ENCODE assay signal across 1 cellular context in the genomic region with DNA sequence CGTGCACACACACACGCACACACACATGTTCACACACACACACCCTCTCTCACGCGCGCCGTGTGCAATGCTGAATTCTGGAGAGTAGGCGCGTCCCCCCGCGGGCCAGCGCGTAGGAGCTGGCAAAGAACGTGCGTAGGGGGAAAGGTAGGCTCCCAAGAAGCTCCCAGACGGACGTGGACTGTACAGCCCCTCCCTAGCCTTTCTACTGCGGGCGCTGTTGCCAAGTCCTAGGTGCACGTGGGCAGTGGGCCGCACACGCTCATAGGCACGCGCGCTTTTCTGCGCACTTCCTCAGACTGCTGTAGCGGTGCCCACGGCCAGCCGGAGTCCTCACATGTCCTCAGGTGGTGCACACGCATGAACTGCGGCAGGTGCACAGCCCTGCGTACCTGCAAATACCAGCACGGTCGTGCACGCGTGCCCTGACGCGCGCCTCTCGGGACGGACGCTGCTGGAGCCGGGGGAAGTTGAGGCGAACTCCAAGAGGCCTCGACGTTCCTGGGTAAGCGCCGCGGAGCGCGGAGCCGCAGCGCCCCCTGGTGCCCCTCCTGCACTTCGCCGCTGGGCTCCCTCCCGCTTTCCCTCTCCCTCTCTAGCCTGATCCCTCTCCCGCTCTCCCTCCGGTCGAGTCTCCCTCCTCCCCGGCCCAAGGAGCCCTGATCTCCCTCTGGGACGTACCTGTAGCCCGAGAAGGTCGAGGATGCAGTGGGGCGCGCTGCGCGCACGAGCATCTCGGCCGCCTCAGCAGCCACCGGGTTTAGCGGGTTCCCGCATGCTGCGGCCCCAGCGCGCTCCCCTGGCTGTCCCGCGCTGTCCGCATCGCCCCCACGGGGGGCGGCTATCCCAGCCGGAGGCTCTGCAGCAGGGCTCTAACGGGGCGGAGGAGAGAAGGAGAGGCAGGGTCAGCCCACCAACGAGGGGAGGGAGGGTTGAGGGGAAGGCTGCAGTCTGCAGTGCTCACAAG.
TF ChIP-seq lines count a peak whose summit lies in the region.

No MANE protein-coding gene starts in this region.

TF ChIP-seq in HepG2, 621 proteins besides CTCF, POLR2A, EP300 and RAD21 (continued from another document and continues in another):
- TF ChIP-seq PAWR (CRISPR knock-in tag; IDR thresholded peaks at IDR 0.05; ENCODE audit: borderline replicate concordance) (no peak), RBFOX2 (IDR thresholded peaks at IDR 0.05; ENCODE audit: low read depth, low read length) (no peak), CAMTA2 (CRISPR knock-in tag; IDR thresholded peaks at IDR 0.05; ENCODE audit: borderline replicate concordance) (peak; percentile 45; the same call in 1 of the 2 replicates), ZSCAN21 (CRISPR knock-in tag; IDR thresholded peaks at IDR 0.05; ENCODE audit: borderline replicate concordance) (peak; percentile 74; the same call in 1 of the 2 replicates), NCOA1 (CRISPR knock-in tag; IDR thresholded peaks at IDR 0.05) (peak; percentile 69; the same call in 1 of the 2 replicates), NFKB2 (CRISPR knock-in tag; IDR thresholded peaks at IDR 0.05; ENCODE audit: borderline replicate concordance) (no peak), ZFP36L2 (CRISPR knock-in tag; IDR thresholded peaks at IDR 0.05) (no peak), HNRNPH1 (optimal IDR thresholded peaks at IDR 0.05; ENCODE audit: low read depth, low read length) (no peak), GABPA (IDR thresholded peaks at IDR 0.05; ENCODE audit: low read depth, low read length) (no peak), GABPA (CRISPR knock-in tag; IDR thresholded peaks at IDR 0.05; ENCODE audit: low read depth) (no peak), ZNF230 (CRISPR knock-in tag; IDR thresholded peaks at IDR 0.05) (0 out of 2 replicates have a peak, but pooled peaks have one; percentile 59), U2AF1 (optimal IDR thresholded peaks at IDR 0.05; ENCODE audit: low read depth, low read length) (no peak), HCFC1 (IDR thresholded peaks at IDR 0.05; ENCODE audit: low read depth, low read length) (no peak), MED1 (CRISPR knock-in tag; IDR thresholded peaks at IDR 0.05) (no peak), ZSCAN9 (CRISPR knock-in tag; IDR thresholded peaks at IDR 0.05; ENCODE audit: borderline replicate concordance) (no peak), ZZZ3 (CRISPR knock-in tag; IDR thresholded peaks at IDR 0.05; ENCODE audit: borderline replicate concordance) (0 out of 2 replicates have a peak, but pooled peaks have one; percentile 61), RBAK (CRISPR knock-in tag; IDR thresholded peaks at IDR 0.05) (no peak), ZNF367 (CRISPR knock-in tag; IDR thresholded peaks at IDR 0.05; ENCODE audit: borderline replicate concordance) (no peak), PRPF4 (IDR thresholded peaks at IDR 0.05; ENCODE audit: low read depth, low read length, poor library complexity, severe bottlenecking) (no peak), ZNF296 (CRISPR knock-in tag; conservative IDR thresholded peaks at IDR 0.05) (no peak), ZNF121 (CRISPR knock-in tag; IDR thresholded peaks at IDR 0.05) (no peak), HES4 (CRISPR knock-in tag; IDR thresholded peaks at IDR 0.05; ENCODE audit: borderline replicate concordance) (0 out of 2 replicates have a peak, but pooled peaks have one; percentile 25), DNMT3B (CRISPR knock-in tag; conservative IDR thresholded peaks at IDR 0.05) (no peak), ATM (IDR thresholded peaks at IDR 0.05; ENCODE audit: borderline replicate concordance) (no peak), ZNF570 (CRISPR knock-in tag; IDR thresholded peaks at IDR 0.05; ENCODE audit: borderline replicate concordance) (no peak), ZNF274 (CRISPR knock-in tag; IDR thresholded peaks at IDR 0.05) (no peak), CC2D1A (CRISPR knock-in tag; IDR thresholded peaks at IDR 0.05) (no peak), ELF1 (CRISPR knock-in tag; IDR thresholded peaks at IDR 0.05) (no peak)
- TF ChIP-seq, protein P1, sequence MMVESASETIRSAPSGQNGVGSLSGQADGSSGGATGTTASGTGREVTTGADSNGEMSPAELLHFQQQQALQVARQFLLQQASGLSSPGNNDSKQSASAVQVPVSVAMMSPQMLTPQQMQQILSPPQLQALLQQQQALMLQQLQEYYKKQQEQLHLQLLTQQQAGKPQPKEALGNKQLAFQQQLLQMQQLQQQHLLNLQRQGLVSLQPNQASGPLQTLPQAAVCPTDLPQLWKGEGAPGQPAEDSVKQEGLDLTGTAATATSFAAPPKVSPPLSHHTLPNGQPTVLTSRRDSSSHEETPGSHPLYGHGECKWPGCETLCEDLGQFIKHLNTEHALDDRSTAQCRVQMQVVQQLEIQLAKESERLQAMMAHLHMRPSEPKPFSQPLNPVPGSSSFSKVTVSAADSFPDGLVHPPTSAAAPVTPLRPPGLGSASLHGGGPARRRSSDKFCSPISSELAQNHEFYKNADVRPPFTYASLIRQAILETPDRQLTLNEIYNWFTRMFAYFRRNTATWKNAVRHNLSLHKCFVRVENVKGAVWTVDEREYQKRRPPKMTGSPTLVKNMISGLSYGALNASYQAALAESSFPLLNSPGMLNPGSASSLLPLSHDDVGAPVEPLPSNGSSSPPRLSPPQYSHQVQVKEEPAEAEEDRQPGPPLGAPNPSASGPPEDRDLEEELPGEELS (CRISPR knock-in tag; IDR thresholded peaks at IDR 0.05) = no peak
- TF ChIP-seq, protein P2, sequence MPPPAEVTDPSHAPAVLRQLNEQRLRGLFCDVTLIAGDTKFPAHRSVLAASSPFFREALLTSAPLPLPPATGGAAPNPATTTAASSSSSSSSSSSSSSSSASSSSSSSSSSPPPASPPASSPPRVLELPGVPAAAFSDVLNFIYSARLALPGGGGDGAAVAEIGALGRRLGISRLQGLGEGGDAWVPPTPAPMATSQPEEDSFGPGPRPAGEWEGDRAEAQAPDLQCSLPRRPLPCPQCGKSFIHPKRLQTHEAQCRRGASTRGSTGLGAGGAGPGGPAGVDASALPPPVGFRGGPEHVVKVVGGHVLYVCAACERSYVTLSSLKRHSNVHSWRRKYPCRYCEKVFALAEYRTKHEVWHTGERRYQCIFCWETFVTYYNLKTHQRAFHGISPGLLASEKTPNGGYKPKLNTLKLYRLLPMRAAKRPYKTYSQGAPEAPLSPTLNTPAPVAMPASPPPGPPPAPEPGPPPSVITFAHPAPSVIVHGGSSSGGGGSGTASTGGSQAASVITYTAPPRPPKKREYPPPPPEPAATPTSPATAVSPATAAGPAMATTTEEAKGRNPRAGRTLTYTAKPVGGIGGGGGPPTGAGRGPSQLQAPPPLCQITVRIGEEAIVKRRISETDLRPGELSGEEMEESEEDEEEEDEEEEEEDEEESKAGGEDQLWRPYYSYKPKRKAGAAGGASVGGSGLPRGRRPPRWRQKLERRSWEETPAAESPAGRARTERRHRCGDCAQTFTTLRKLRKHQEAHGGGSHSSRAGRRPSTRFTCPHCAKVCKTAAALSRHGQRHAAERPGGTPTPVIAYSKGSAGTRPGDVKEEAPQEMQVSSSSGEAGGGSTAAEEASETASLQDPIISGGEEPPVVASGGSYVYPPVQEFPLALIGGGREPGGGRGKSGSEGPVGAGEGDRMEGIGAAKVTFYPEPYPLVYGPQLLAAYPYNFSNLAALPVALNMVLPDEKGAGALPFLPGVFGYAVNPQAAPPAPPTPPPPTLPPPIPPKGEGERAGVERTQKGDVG (CRISPR knock-in tag; IDR thresholded peaks at IDR 0.05; ENCODE audit: borderline replicate concordance) = no peak
- TF ChIP-seq, protein P3, sequence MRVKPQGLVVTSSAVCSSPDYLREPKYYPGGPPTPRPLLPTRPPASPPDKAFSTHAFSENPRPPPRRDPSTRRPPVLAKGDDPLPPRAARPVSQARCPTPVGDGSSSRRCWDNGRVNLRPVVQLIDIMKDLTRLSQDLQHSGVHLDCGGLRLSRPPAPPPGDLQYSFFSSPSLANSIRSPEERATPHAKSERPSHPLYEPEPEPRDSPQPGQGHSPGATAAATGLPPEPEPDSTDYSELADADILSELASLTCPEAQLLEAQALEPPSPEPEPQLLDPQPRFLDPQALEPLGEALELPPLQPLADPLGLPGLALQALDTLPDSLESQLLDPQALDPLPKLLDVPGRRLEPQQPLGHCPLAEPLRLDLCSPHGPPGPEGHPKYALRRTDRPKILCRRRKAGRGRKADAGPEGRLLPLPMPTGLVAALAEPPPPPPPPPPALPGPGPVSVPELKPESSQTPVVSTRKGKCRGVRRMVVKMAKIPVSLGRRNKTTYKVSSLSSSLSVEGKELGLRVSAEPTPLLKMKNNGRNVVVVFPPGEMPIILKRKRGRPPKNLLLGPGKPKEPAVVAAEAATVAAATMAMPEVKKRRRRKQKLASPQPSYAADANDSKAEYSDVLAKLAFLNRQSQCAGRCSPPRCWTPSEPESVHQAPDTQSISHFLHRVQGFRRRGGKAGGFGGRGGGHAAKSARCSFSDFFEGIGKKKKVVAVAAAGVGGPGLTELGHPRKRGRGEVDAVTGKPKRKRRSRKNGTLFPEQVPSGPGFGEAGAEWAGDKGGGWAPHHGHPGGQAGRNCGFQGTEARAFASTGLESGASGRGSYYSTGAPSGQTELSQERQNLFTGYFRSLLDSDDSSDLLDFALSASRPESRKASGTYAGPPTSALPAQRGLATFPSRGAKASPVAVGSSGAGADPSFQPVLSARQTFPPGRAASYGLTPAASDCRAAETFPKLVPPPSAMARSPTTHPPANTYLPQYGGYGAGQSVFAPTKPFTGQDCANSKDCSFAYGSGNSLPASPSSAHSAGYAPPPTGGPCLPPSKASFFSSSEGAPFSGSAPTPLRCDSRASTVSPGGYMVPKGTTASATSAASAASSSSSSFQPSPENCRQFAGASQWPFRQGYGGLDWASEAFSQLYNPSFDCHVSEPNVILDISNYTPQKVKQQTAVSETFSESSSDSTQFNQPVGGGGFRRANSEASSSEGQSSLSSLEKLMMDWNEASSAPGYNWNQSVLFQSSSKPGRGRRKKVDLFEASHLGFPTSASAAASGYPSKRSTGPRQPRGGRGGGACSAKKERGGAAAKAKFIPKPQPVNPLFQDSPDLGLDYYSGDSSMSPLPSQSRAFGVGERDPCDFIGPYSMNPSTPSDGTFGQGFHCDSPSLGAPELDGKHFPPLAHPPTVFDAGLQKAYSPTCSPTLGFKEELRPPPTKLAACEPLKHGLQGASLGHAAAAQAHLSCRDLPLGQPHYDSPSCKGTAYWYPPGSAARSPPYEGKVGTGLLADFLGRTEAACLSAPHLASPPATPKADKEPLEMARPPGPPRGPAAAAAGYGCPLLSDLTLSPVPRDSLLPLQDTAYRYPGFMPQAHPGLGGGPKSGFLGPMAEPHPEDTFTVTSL (CRISPR knock-in tag; IDR thresholded peaks at IDR 0.05; ENCODE audit: borderline replicate concordance) = no peak
- TF ChIP-seq, protein P4, sequence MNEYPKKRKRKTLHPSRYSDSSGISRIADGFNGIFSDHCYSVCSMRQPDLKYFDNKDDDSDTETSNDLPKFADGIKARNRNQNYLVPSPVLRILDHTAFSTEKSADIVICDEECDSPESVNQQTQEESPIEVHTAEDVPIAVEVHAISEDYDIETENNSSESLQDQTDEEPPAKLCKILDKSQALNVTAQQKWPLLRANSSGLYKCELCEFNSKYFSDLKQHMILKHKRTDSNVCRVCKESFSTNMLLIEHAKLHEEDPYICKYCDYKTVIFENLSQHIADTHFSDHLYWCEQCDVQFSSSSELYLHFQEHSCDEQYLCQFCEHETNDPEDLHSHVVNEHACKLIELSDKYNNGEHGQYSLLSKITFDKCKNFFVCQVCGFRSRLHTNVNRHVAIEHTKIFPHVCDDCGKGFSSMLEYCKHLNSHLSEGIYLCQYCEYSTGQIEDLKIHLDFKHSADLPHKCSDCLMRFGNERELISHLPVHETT (CRISPR knock-in tag; conservative IDR thresholded peaks at IDR 0.05) = no peak
- TF ChIP-seq, protein P5, sequence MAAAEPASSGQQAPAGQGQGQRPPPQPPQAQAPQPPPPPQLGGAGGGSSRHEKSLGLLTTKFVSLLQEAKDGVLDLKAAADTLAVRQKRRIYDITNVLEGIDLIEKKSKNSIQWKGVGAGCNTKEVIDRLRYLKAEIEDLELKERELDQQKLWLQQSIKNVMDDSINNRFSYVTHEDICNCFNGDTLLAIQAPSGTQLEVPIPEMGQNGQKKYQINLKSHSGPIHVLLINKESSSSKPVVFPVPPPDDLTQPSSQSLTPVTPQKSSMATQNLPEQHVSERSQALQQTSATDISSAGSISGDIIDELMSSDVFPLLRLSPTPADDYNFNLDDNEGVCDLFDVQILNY (CRISPR knock-in tag; conservative IDR thresholded peaks at IDR 0.05) = no peak
- TF ChIP-seq, protein P6, sequence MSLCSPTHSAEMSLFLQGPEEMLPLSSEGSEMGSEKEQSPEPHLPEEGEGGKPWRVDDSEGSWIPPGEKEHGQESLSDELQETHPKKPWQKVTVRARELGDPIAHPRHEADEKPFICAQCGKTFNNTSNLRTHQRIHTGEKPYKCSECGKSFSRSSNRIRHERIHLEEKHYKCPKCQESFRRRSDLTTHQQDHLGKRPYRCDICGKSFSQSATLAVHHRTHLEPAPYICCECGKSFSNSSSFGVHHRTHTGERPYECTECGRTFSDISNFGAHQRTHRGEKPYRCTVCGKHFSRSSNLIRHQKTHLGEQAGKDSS (CRISPR knock-in tag; IDR thresholded peaks at IDR 0.05; ENCODE audit: borderline replicate concordance, low read depth) = peak; percentile 20; the same call in 1 of the 2 replicates
- TF ChIP-seq, protein P7, sequence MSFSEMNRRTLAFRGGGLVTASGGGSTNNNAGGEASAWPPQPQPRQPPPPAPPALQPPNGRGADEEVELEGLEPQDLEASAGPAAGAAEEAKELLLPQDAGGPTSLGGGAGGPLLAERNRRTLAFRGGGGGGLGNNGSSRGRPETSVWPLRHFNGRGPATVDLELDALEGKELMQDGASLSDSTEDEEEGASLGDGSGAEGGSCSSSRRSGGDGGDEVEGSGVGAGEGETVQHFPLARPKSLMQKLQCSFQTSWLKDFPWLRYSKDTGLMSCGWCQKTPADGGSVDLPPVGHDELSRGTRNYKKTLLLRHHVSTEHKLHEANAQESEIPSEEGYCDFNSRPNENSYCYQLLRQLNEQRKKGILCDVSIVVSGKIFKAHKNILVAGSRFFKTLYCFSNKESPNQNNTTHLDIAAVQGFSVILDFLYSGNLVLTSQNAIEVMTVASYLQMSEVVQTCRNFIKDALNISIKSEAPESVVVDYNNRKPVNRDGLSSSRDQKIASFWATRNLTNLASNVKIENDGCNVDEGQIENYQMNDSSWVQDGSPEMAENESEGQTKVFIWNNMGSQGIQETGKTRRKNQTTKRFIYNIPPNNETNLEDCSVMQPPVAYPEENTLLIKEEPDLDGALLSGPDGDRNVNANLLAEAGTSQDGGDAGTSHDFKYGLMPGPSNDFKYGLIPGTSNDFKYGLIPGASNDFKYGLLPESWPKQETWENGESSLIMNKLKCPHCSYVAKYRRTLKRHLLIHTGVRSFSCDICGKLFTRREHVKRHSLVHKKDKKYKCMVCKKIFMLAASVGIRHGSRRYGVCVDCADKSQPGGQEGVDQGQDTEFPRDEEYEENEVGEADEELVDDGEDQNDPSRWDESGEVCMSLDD (CRISPR knock-in tag; IDR thresholded peaks at IDR 0.05; ENCODE audit: borderline replicate concordance) = no peak
- TF ChIP-seq, protein P8, sequence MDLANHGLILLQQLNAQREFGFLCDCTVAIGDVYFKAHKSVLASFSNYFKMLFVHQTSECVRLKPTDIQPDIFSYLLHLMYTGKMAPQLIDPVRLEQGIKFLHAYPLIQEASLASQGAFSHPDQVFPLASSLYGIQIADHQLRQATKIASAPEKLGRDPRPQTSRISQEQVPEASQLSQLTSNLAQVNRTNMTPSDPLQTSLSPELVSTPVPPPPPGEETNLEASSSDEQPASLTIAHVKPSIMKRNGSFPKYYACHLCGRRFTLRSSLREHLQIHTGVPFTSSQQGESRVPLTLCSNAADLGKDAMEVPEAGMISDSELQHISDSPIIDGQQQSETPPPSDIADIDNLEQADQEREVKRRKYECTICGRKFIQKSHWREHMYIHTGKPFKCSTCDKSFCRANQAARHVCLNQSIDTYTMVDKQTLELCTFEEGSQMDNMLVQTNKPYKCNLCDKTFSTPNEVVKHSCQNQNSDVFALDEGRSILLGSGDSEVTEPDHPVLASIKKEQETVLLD (CRISPR knock-in tag; IDR thresholded peaks at IDR 0.05; ENCODE audit: low read depth) = no peak
